In genomic region chr20:2179957-2180356, GRCh38 we compare ENCODE assay signal across 32 cellular contexts.
DNase-seq lines count a peak whose midpoint lies in the region; ATAC-seq and TF ChIP-seq lines count a peak whose summit lies in the region.
"Had no signal": no experiment of that assay in that cellular context is flagged by ENCODE, and none has a peak within 500 bp of the region (broad histone marks: within the 10 kb centered on the region; RNA-seq: fewer than 3 reads in every experiment).

No MANE protein-coding gene starts in this region.

- peak overlapping the region; percentile 78 for H3K9ac ChIP-seq in BLaER1
- peak overlapping the region in 6 of 11 experiments; percentile 61 to 79 (median 70); a peak in 11 of 22 replicates for H3K9ac ChIP-seq in BLaER1 treated with 17β-estradiol and CSF1 and Interleukin-3, amounts not matched to agents 10 nM and 100 nM

- peaks cover 16 to 22% of the 10 kb centered on the region in 2 donors for H3K27me3 Mint-ChIP-seq in stimulated activated naive B cell treated with anti-CD40 and anti-IgM and Interleukin-4, amounts not matched to agents 10 μg/mL and 1 μg/mL and 100 μg/mL, for 72 hours
- peaks cover 12 to 20% (median 16%) of the 10 kb centered on the region in 3 donors for H3K27me3 Mint-ChIP-seq in CD14-positive monocyte (ENCODE audit: low read depth in 3 of 3)

- H3K27ac Mint-ChIP-seq in stimulated activated naive B cell treated with anti-CD40 and anti-IgM and Interleukin-4, amounts not matched to agents 10 μg/mL and 1 μg/mL and 100 μg/mL, for 72 hours, result no peak overlapping the region
- H3K27ac Mint-ChIP-seq in CD14-positive monocyte, result no peak overlapping the region
- H3K27ac Mint-ChIP-seq: B cell; CD4-positive, alpha-beta memory T cell; CD4-positive, alpha-beta T cell; CD4-positive, CD25-positive, alpha-beta regulatory T cell; CD8-positive, alpha-beta memory T cell; CD8-positive, alpha-beta T cell had no signal

- no peaks in the 10 kb centered on the region for H3K36me3 ChIP-seq in BLaER1
- H3K36me3 ChIP-seq in BLaER1 treated with 17β-estradiol and CSF1 and Interleukin-3, amounts not matched to agents 10 nM and 100 nM, result no peaks in the 10 kb centered on the region
- no peaks in the 10 kb centered on the region for H3K36me3 ChIP-seq in suprapubic skin
- H3K36me3 ChIP-seq: BE2C had no signal

- peaks cover 15 to 17% of the 10 kb centered on the region in 2 donors for H3K4me1 Mint-ChIP-seq in stimulated activated naive B cell treated with anti-CD40 and anti-IgM and Interleukin-4, amounts not matched to agents 10 μg/mL and 1 μg/mL and 100 μg/mL, for 72 hours
- H3K4me1 Mint-ChIP-seq in CD14-positive monocyte, result peaks cover 18% of the 10 kb centered on the region
- H3K4me1 Mint-ChIP-seq: CD8-positive, alpha-beta memory T cell had no signal

- H3K4me2 ChIP-seq in BLaER1, result peak overlapping the region; percentile 97
- H3K4me2 ChIP-seq in BLaER1 treated with 17β-estradiol and CSF1 and Interleukin-3, amounts not matched to agents 10 nM and 100 nM, result peak overlapping the region; percentile 79 to 98 (median 91)
- H3K4me2 ChIP-seq: A549 had no signal

- DNase-seq in islet precursor cell, result peak; percentile 6
- no peak for DNase-seq in stimulated activated naive B cell treated with anti-CD40 and anti-IgM and Interleukin-4, amounts not matched to agents 10 μg/mL and 1 μg/mL and 100 μg/mL, for 72 hours
- no peak for DNase-seq in suprapubic skin (ENCODE audit: low spot score in 2 of 2)
- DNase-seq in CD14-positive monocyte (ENCODE audit: low spot score), result no peak
- DNase-seq: 8988T; ACHN; AML-193; BE2C; C1 segment of cervical spinal cord; Caco-2; Calu3; CD4-positive, alpha-beta memory T cell; CD4-positive, alpha-beta T cell; CD4-positive, CD25-positive, alpha-beta regulatory T cell; CD8-positive, alpha-beta memory T cell; CD8-positive, alpha-beta T cell; COR-L47; DMS 273 treated with DMSO at 0.1 percent for 48 hours; DMS153; DMS53; DMS79; DMS79 treated with DMSO at 0.1 percent for 48 hours; DND-41; EL had no signal

- H3K27me3 ChIP-seq in BLaER1 (no peaks in the 10 kb centered on the region), suprapubic skin (peaks cover 3% of the 10 kb centered on the region)
- H3K27me3 ChIP-seq in BLaER1 treated with 17β-estradiol and CSF1 and Interleukin-3, amounts not matched to agents 10 nM and 100 nM, result no peaks in the 10 kb centered on the region
- H3K27me3 ChIP-seq: BE2C had no signal

- peak; percentile 65 to 67 for ATAC-seq in stimulated activated naive B cell treated with anti-CD40 and anti-IgM and Interleukin-4, amounts not matched to agents 10 μg/mL and 1 μg/mL and 100 μg/mL, for 72 hours (replicated peaks)
- no peak for ATAC-seq in GM21515 (IDR thresholded peaks at IDR 0.05; ENCODE audit: unreplicated experiment)
- ATAC-seq in HG03571 (IDR thresholded peaks at IDR 0.05; ENCODE audit: unreplicated experiment), result no peak
- ATAC-seq: A549; CD8-positive, alpha-beta T cell had no signal

- H3K4me3 ChIP-seq in BLaER1 (peak overlapping the region; percentile 63), suprapubic skin (no peak overlapping the region)
- peak overlapping the region in 4 of 10 experiments; percentile 38 to 52 (median 45); a peak in 7 of 20 replicates for H3K4me3 ChIP-seq in BLaER1 treated with 17β-estradiol and CSF1 and Interleukin-3, amounts not matched to agents 10 nM and 100 nM
- H3K4me3 ChIP-seq: A549 had no signal

- intact Hi-C loops in CD14-positive monocyte (cut with micrococcal nuclease), result no loop called here

- no peak for TF ChIP-seq EP300 in suprapubic skin (IDR thresholded peaks at IDR 0.05)

- TF ChIP-seq POLR2A in suprapubic skin (IDR thresholded peaks at IDR 0.05), result no peak

- H3K9me3 ChIP-seq in BLaER1 (peaks cover 5% of the 10 kb centered on the region; the same call in 1 of the 2 replicates), suprapubic skin (no peaks in the 10 kb centered on the region)
- peaks cover 0 to 8% (median 0%) of the 10 kb centered on the region in 11 experiments; a peak in 1 of 22 replicates for H3K9me3 ChIP-seq in BLaER1 treated with 17β-estradiol and CSF1 and Interleukin-3, amounts not matched to agents 10 nM and 100 nM (replicated peaks in 1 of 11)
- H3K9me3 ChIP-seq: A549, BE2C, Caco-2 had no signal

- TF ChIP-seq CTCF in suprapubic skin (IDR thresholded peaks at IDR 0.05) (no peak), CD14-positive monocyte (IDR thresholded peaks at IDR 0.05) (no peak)

- no peaks in the 10 kb centered on the region for H3K9me3 Mint-ChIP-seq in stimulated activated naive B cell treated with anti-CD40 and anti-IgM and Interleukin-4, amounts not matched to agents 10 μg/mL and 1 μg/mL and 100 μg/mL, for 72 hours
- H3K9me3 Mint-ChIP-seq in CD14-positive monocyte, result no peaks in the 10 kb centered on the region
- H3K9me3 Mint-ChIP-seq: CD4-positive, alpha-beta memory T cell; CD4-positive, alpha-beta T cell; CD4-positive, CD25-positive, alpha-beta regulatory T cell; CD8-positive, alpha-beta memory T cell; CD8-positive, alpha-beta T cell had no signal

- H3K4me1 ChIP-seq in BLaER1, result peaks cover 73% of the 10 kb centered on the region
- peaks cover 63 to 70% (median 68%) of the 10 kb centered on the region in 10 experiments for H3K4me1 ChIP-seq in BLaER1 treated with 17β-estradiol and CSF1 and Interleukin-3, amounts not matched to agents 10 nM and 100 nM
- H3K4me1 ChIP-seq in suprapubic skin, result no peaks in the 10 kb centered on the region
- H3K4me1 ChIP-seq: A549, BE2C, Caco-2 had no signal

- peak overlapping the region; percentile 94 for H3K27ac ChIP-seq in BLaER1
- peak overlapping the region in 8 of 11 experiments; percentile 14 to 87 (median 77); a peak in 14 of 22 replicates for H3K27ac ChIP-seq in BLaER1 treated with 17β-estradiol and CSF1 and Interleukin-3, amounts not matched to agents 10 nM and 100 nM
- no peak overlapping the region for H3K27ac ChIP-seq in suprapubic skin
- H3K27ac ChIP-seq: 22Rv1, A549, C4-2B had no signal

- WGBS in suprapubic skin, result 69% methylated on average over 3 of the region's 3 CpGs

- H3K36me3 Mint-ChIP-seq in stimulated activated naive B cell treated with anti-CD40 and anti-IgM and Interleukin-4, amounts not matched to agents 10 μg/mL and 1 μg/mL and 100 μg/mL, for 72 hours, result no peaks in the 10 kb centered on the region
- H3K36me3 Mint-ChIP-seq in CD14-positive monocyte, result no peaks in the 10 kb centered on the region
- H3K36me3 Mint-ChIP-seq: CD4-positive, alpha-beta memory T cell; CD4-positive, CD25-positive, alpha-beta regulatory T cell; CD8-positive, alpha-beta memory T cell; CD8-positive, alpha-beta T cell had no signal

- H3K4me3 Mint-ChIP-seq in stimulated activated naive B cell treated with anti-CD40 and anti-IgM and Interleukin-4, amounts not matched to agents 10 μg/mL and 1 μg/mL and 100 μg/mL, for 72 hours, result no peak overlapping the region
- no peak overlapping the region for H3K4me3 Mint-ChIP-seq in CD14-positive monocyte
- H3K4me3 Mint-ChIP-seq: B cell; CD4-positive, alpha-beta memory T cell; CD4-positive, alpha-beta T cell; CD4-positive, CD25-positive, alpha-beta regulatory T cell; CD8-positive, alpha-beta memory T cell; CD8-positive, alpha-beta T cell had no signal

- H4K20me1 ChIP-seq in BLaER1, result no peaks in the 10 kb centered on the region
- no peaks in the 10 kb centered on the region for H4K20me1 ChIP-seq in BLaER1 treated with 17β-estradiol and CSF1 and Interleukin-3, amounts not matched to agents 10 nM and 100 nM

Comparison
In these comparisons a context has a peak if more than half of its experiments do, and no peak if none do; other contexts are left out.
1. ATAC-seq: peak in stimulated activated naive B cell treated with anti-CD40 and anti-IgM and Interleukin-4, amounts not matched to agents 10 μg/mL and 1 μg/mL and 100 μg/mL, for 72 hours (2 of 2); none in GM21515 (single experiment) and HG03571 (single experiment).